Comparison of ENCODE assay signal across 8 cellular contexts in genomic region chr1:34983700-34984355, GRCh38. TPM values are rescaled to one million over a fixed set of nuclear protein-coding genes. Genes with fewer than 3 reads are reported as not detected.
A peak's percentile ranks its signal among the peaks of the same experiment; 100 is the strongest.
DNase-seq lines count a peak whose midpoint lies in the region; ATAC-seq and TF ChIP-seq lines count a peak whose summit lies in the region.

No MANE protein-coding gene starts in this region.

- ATAC-seq in natural killer cell treated with Interleukin-12 subunit alpha and Interleukin-12 subunit beta and Interleukin-15 and Interleukin-18, amount 100 ng/mL, for 72 hours: no peak
- ATAC-seq in HG02763 (IDR thresholded peaks at IDR 0.05; ENCODE audit: unreplicated experiment) (no peak), left lobe of liver (no peak), GM18520 (IDR thresholded peaks at IDR 0.05; ENCODE audit: unreplicated experiment) (no peak)

- H3K27me3 ChIP-seq in BLaER1 treated with 17β-estradiol and CSF1 and Interleukin-3, amounts not matched to agents 10 nM and 100 nM: no peaks in the 10 kb centered on the region
- H3K27me3 ChIP-seq in colonic mucosa: no peaks in the 10 kb centered on the region

- H3K9me3 ChIP-seq in BLaER1 treated with 17β-estradiol and CSF1 and Interleukin-3, amounts not matched to agents 10 nM and 100 nM (replicated peaks in 1 of 11): no peaks in the 10 kb centered on the region
- H3K9me3 ChIP-seq in colonic mucosa: no peaks in the 10 kb centered on the region

- H3K36me3 ChIP-seq in BLaER1 treated with 17β-estradiol and CSF1 and Interleukin-3, amounts not matched to agents 10 nM and 100 nM: peaks cover 5 to 34% (median 23%) of the 10 kb centered on the region in 11 experiments; a peak in 18 of 22 replicates
- H3K36me3 ChIP-seq in colonic mucosa: no peaks in the 10 kb centered on the region

- no peaks in the 10 kb centered on the region for H3K9me3 Mint-ChIP-seq in natural killer cell treated with Interleukin-12 subunit alpha and Interleukin-12 subunit beta and Interleukin-15 and Interleukin-18, amount 100 ng/mL, for 72 hours

- no peaks in the 10 kb centered on the region for H3K36me3 Mint-ChIP-seq in natural killer cell treated with Interleukin-12 subunit alpha and Interleukin-12 subunit beta and Interleukin-15 and Interleukin-18, amount 100 ng/mL, for 72 hours

- intact Hi-C loops in colonic mucosa (cut with DNase I): no loop called here

- H3K4me2 ChIP-seq in BLaER1 treated with 17β-estradiol and CSF1 and Interleukin-3, amounts not matched to agents 10 nM and 100 nM: peak overlapping the region; percentile 91 to 100 (median 97)

- no peak for TF ChIP-seq CTCF in colonic mucosa (IDR thresholded peaks at IDR 0.05)

- peaks cover 0 to 5% (median 0%) of the 10 kb centered on the region in 11 experiments; a peak in 6 of 22 replicates for H4K20me1 ChIP-seq in BLaER1 treated with 17β-estradiol and CSF1 and Interleukin-3, amounts not matched to agents 10 nM and 100 nM

- peaks cover 20 to 31% of the 10 kb centered on the region in 2 donors for H3K4me1 Mint-ChIP-seq in natural killer cell treated with Interleukin-12 subunit alpha and Interleukin-12 subunit beta and Interleukin-15 and Interleukin-18, amount 100 ng/mL, for 72 hours (ENCODE audit: low read depth in 2 of 2)

- H3K27ac Mint-ChIP-seq in natural killer cell treated with Interleukin-12 subunit alpha and Interleukin-12 subunit beta and Interleukin-15 and Interleukin-18, amount 100 ng/mL, for 72 hours: peak overlapping the region; percentile 88 to 96

- peaks cover 47 to 72% (median 60%) of the 10 kb centered on the region in 10 experiments for H3K4me1 ChIP-seq in BLaER1 treated with 17β-estradiol and CSF1 and Interleukin-3, amounts not matched to agents 10 nM and 100 nM
- no peaks in the 10 kb centered on the region for H3K4me1 ChIP-seq in colonic mucosa

- peak overlapping the region; percentile 84 to 96 (median 93); a peak in 21 of 22 replicates for H3K27ac ChIP-seq in BLaER1 treated with 17β-estradiol and CSF1 and Interleukin-3, amounts not matched to agents 10 nM and 100 nM
- H3K27ac ChIP-seq in colonic mucosa: peak overlapping the region; percentile 83

- H3K4me3 ChIP-seq in BLaER1 treated with 17β-estradiol and CSF1 and Interleukin-3, amounts not matched to agents 10 nM and 100 nM: peak overlapping the region; percentile 72 to 90 (median 86)
- H3K4me3 ChIP-seq in colonic mucosa: peak overlapping the region; percentile 90

- H3K27me3 Mint-ChIP-seq in natural killer cell treated with Interleukin-12 subunit alpha and Interleukin-12 subunit beta and Interleukin-15 and Interleukin-18, amount 100 ng/mL, for 72 hours: no peaks in the 10 kb centered on the region

- DNase-seq in M059J (ENCODE audit: low read depth) (peak; percentile 20), colonic mucosa (no peak), left lobe of liver (ENCODE audit: low spot score) (no peak)
- no peak for DNase-seq in natural killer cell treated with Interleukin-12 subunit alpha and Interleukin-12 subunit beta and Interleukin-15 and Interleukin-18, amount 100 ng/mL, for 72 hours (ENCODE audit: low spot score)
- DNase-seq in stimulated activated CD4-positive, alpha-beta T cell treated with anti-CD3 and anti-CD28 coated beads, Interleukin-2, amount 100 ng/mL, for 24 hours: no peak

- H3K9ac ChIP-seq in BLaER1 treated with 17β-estradiol and CSF1 and Interleukin-3, amounts not matched to agents 10 nM and 100 nM: peak overlapping the region; percentile 90 to 96 (median 94)
- peak overlapping the region; percentile 87 to 98 for H3K9ac ChIP-seq in colonic mucosa (ENCODE audit: low read depth in 2 of 2, low read length in 2 of 2)

- H3K4me3 Mint-ChIP-seq in natural killer cell treated with Interleukin-12 subunit alpha and Interleukin-12 subunit beta and Interleukin-15 and Interleukin-18, amount 100 ng/mL, for 72 hours: peak overlapping the region; percentile 96

RNA-seq across cellular contexts. Expression of gene TMEM35B, which starts 1.3 kb away (rescaled TPM):
- 42.5 and 51.6 TPM in 2 replicates for total RNA-seq in M059J (2014; rRNA removed; shearing (Covaris generic))
- total RNA-seq in colonic mucosa (10 to 100 TPM; 14.6 to 19.3 TPM), left lobe of liver (15.8 TPM)
- total RNA-seq in natural killer cell treated with Interleukin-12 subunit alpha and Interleukin-12 subunit beta and Interleukin-15 and Interleukin-18, amount 100 ng/mL, for 72 hours: 10 to 100 TPM; 14.3 to 20.3 TPM

RNA-seq across cellular contexts. Expression of gene ZMYM6, which starts 47.9 kb away (rescaled TPM):
- total RNA-seq in M059J (2014; rRNA removed; shearing (Covaris generic)): 7.0 and 10.8 TPM in 2 replicates
- total RNA-seq in colonic mucosa (10 to 100 TPM; 14.8 to 16.1 TPM), left lobe of liver (7.2 TPM)
- total RNA-seq in natural killer cell treated with Interleukin-12 subunit alpha and Interleukin-12 subunit beta and Interleukin-15 and Interleukin-18, amount 100 ng/mL, for 72 hours: 10 to 100 TPM; 27.2 TPM

RNA-seq across cellular contexts. Expression of gene DLGAP3, which starts 54.4 kb away (rescaled TPM):
- total RNA-seq in M059J (2014; rRNA removed; shearing (Covaris generic)): 0.05 TPM in 1 of 2 replicates, not detected in the other
- under 1 TPM; 0.27 to 0.54 TPM for total RNA-seq in colonic mucosa
- total RNA-seq in natural killer cell treated with Interleukin-12 subunit alpha and Interleukin-12 subunit beta and Interleukin-15 and Interleukin-18, amount 100 ng/mL, for 72 hours: under 1 TPM; 0.71 to 0.73 TPM
- 0.10 TPM for total RNA-seq in left lobe of liver
